Comparison of ENCODE assay signal across 1 cellular context in the genomic region with DNA sequence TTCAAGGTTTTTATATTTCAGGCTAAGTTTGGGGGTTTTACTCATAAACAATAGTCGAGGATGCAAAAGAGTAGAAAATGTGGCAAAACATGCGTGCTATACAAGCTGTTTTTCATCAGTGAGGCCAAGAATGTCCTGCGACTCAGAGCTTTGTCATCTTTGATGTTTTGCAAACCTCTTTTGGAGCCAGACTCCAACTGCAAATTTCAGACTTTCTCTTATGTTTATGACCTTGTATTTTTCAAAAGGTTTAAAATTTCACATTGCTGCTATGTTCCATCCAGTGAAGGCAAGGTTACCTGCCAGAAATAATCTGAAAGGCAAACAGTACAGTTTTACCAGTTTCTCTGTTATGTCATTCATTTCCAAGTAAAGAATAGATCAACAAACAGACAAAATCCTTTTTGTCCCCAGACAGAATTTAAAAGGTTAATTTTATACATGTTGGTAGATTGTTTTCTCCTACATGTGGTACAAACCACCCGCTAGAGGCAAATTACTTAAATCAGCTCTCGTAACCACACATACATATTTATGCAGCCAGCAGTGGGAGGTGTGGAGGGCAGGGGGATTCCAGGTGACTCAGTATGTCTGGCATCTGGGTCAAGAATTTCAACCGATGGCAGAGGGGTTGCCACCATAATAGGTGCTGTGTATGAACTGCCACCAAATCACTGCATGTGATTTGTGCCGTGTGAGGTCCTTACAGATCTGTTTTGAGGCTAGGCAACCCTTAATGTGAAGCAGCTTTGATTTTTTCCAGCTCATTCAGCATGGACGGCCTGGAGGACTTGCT.
TF ChIP-seq lines count a peak whose summit lies in the region.

No MANE protein-coding gene starts in this region.

TF ChIP-seq in HepG2, 621 proteins besides CTCF, POLR2A, EP300 and RAD21 (continued from another document and continues in another):
- TF ChIP-seq ARID5B (CRISPR knock-in tag; IDR thresholded peaks at IDR 0.05) (peak; percentile 86), NCOA2 (CRISPR knock-in tag; IDR thresholded peaks at IDR 0.05) (peak; percentile 90), KAT8 (CRISPR knock-in tag; IDR thresholded peaks at IDR 0.05) (peak; percentile 69; the same call in 1 of the 2 replicates), PAXIP1 (CRISPR knock-in tag; conservative IDR thresholded peaks at IDR 0.05) (peak; percentile 92), ZNF326 (CRISPR knock-in tag; IDR thresholded peaks at IDR 0.05; ENCODE audit: borderline replicate concordance) (no peak), NR2F6 (IDR thresholded peaks at IDR 0.05) (peak; percentile 55; the same call in 1 of the 2 replicates), NR2F6 (CRISPR knock-in tag; IDR thresholded peaks at IDR 0.05) (peak; percentile 14; the same call in 1 of the 2 replicates), TEAD3 (CRISPR knock-in tag; optimal IDR thresholded peaks at IDR 0.05; ENCODE audit: borderline replicate concordance) (peak; percentile 89), ZNF7 (CRISPR knock-in tag; IDR thresholded peaks at IDR 0.05) (peak; percentile 59; the same call in 1 of the 2 replicates), CEBPG (CRISPR knock-in tag; IDR thresholded peaks at IDR 0.05) (peak; percentile 34; the same call in 1 of the 2 replicates), FOXO1 (CRISPR knock-in tag; IDR thresholded peaks at IDR 0.05) (peak; percentile 51; the same call in 1 of the 2 replicates), ZEB1 (IDR thresholded peaks at IDR 0.05; ENCODE audit: insufficient replicate concordance, low read depth) (peak; percentile 34), ETS1 (CRISPR knock-in tag; IDR thresholded peaks at IDR 0.05) (no peak), DPF2 (CRISPR knock-in tag; IDR thresholded peaks at IDR 0.05; ENCODE audit: borderline replicate concordance, low read depth) (peak; percentile 57; the same call in 1 of the 2 replicates), SMAD3 (CRISPR knock-in tag; IDR thresholded peaks at IDR 0.05) (peak; percentile 50), KDM4B (CRISPR knock-in tag; IDR thresholded peaks at IDR 0.05) (no peak), FOXA3 (CRISPR knock-in tag; IDR thresholded peaks at IDR 0.05) (peak; percentile 65), FOXP1 (IDR thresholded peaks at IDR 0.05) (no peak), FOXP1 (CRISPR knock-in tag; IDR thresholded peaks at IDR 0.05) (0 out of 2 replicates have a peak, but pooled peaks have one; percentile 21), KDM6A (CRISPR knock-in tag; IDR thresholded peaks at IDR 0.05; ENCODE audit: low read depth) (0 out of 2 replicates have a peak, but pooled peaks have one; percentile 41), RAD51 (IDR thresholded peaks at IDR 0.05; ENCODE audit: borderline replicate concordance) (no peak), SOX5 (CRISPR knock-in tag; IDR thresholded peaks at IDR 0.05; ENCODE audit: borderline replicate concordance) (peak; percentile 67; the same call in 1 of the 2 replicates), ZSCAN31 (CRISPR knock-in tag; IDR thresholded peaks at IDR 0.05; ENCODE audit: low read depth) (no peak), ZNF703 (CRISPR knock-in tag; IDR thresholded peaks at IDR 0.05; ENCODE audit: borderline replicate concordance) (no peak), MEF2D (CRISPR knock-in tag; IDR thresholded peaks at IDR 0.05) (peak; percentile 54; the same call in 1 of the 2 replicates), RORA (CRISPR knock-in tag; IDR thresholded peaks at IDR 0.05) (0 out of 2 replicates have a peak, but pooled peaks have one; percentile 84), CREB1 (IDR thresholded peaks at IDR 0.05) (no peak), CREB1 (CRISPR knock-in tag; IDR thresholded peaks at IDR 0.05) (peak; percentile 47), PHF21A (CRISPR knock-in tag; IDR thresholded peaks at IDR 0.05) (peak; percentile 65; the same call in 1 of the 2 replicates), CREM (IDR thresholded peaks at IDR 0.05) (peak; percentile 69), CREM (CRISPR knock-in tag; IDR thresholded peaks at IDR 0.05) (no peak), JUND (CRISPR knock-in tag; IDR thresholded peaks at IDR 0.05) (peak; percentile 94), GFI1 (CRISPR knock-in tag; IDR thresholded peaks at IDR 0.05; ENCODE audit: borderline replicate concordance) (peak; percentile 98), TBX2 (CRISPR knock-in tag; IDR thresholded peaks at IDR 0.05; ENCODE audit: borderline replicate concordance) (peak; percentile 81), ZNF75D (CRISPR knock-in tag; IDR thresholded peaks at IDR 0.05; ENCODE audit: borderline replicate concordance) (no peak)
- TF ChIP-seq, protein P1, sequence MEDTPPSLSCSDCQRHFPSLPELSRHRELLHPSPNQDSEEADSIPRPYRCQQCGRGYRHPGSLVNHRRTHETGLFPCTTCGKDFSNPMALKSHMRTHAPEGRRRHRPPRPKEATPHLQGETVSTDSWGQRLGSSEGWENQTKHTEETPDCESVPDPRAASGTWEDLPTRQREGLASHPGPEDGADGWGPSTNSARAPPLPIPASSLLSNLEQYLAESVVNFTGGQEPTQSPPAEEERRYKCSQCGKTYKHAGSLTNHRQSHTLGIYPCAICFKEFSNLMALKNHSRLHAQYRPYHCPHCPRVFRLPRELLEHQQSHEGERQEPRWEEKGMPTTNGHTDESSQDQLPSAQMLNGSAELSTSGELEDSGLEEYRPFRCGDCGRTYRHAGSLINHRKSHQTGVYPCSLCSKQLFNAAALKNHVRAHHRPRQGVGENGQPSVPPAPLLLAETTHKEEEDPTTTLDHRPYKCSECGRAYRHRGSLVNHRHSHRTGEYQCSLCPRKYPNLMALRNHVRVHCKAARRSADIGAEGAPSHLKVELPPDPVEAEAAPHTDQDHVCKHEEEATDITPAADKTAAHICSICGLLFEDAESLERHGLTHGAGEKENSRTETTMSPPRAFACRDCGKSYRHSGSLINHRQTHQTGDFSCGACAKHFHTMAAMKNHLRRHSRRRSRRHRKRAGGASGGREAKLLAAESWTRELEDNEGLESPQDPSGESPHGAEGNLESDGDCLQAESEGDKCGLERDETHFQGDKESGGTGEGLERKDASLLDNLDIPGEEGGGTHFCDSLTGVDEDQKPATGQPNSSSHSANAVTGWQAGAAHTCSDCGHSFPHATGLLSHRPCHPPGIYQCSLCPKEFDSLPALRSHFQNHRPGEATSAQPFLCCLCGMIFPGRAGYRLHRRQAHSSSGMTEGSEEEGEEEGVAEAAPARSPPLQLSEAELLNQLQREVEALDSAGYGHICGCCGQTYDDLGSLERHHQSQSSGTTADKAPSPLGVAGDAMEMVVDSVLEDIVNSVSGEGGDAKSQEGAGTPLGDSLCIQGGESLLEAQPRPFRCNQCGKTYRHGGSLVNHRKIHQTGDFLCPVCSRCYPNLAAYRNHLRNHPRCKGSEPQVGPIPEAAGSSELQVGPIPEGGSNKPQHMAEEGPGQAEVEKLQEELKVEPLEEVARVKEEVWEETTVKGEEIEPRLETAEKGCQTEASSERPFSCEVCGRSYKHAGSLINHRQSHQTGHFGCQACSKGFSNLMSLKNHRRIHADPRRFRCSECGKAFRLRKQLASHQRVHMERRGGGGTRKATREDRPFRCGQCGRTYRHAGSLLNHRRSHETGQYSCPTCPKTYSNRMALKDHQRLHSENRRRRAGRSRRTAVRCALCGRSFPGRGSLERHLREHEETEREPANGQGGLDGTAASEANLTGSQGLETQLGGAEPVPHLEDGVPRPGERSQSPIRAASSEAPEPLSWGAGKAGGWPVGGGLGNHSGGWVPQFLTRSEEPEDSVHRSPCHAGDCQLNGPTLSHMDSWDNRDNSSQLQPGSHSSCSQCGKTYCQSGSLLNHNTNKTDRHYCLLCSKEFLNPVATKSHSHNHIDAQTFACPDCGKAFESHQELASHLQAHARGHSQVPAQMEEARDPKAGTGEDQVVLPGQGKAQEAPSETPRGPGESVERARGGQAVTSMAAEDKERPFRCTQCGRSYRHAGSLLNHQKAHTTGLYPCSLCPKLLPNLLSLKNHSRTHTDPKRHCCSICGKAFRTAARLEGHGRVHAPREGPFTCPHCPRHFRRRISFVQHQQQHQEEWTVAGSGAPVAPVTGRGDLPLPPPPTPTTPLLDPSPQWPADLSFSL (CRISPR knock-in tag; IDR thresholded peaks at IDR 0.05), result 0 out of 2 replicates have a peak, but pooled peaks have one; percentile 22
- TF ChIP-seq, protein P2, sequence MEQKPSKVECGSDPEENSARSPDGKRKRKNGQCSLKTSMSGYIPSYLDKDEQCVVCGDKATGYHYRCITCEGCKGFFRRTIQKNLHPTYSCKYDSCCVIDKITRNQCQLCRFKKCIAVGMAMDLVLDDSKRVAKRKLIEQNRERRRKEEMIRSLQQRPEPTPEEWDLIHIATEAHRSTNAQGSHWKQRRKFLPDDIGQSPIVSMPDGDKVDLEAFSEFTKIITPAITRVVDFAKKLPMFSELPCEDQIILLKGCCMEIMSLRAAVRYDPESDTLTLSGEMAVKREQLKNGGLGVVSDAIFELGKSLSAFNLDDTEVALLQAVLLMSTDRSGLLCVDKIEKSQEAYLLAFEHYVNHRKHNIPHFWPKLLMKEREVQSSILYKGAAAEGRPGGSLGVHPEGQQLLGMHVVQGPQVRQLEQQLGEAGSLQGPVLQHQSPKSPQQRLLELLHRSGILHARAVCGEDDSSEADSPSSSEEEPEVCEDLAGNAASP (CRISPR knock-in tag; IDR thresholded peaks at IDR 0.05; ENCODE audit: borderline replicate concordance), result peak; percentile 56; the same call in 1 of the 2 replicates
- TF ChIP-seq, protein P3, sequence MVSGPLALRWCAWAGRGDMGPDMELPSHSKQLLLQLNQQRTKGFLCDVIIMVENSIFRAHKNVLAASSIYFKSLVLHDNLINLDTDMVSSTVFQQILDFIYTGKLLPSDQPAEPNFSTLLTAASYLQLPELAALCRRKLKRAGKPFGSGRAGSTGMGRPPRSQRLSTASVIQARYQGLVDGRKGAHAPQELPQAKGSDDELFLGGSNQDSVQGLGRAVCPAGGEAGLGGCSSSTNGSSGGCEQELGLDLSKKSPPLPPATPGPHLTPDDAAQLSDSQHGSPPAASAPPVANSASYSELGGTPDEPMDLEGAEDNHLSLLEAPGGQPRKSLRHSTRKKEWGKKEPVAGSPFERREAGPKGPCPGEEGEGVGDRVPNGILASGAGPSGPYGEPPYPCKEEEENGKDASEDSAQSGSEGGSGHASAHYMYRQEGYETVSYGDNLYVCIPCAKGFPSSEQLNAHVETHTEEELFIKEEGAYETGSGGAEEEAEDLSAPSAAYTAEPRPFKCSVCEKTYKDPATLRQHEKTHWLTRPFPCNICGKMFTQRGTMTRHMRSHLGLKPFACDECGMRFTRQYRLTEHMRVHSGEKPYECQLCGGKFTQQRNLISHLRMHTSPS (CRISPR knock-in tag; IDR thresholded peaks at IDR 0.05; ENCODE audit: low read depth), result peak; percentile 65; the same call in 1 of the 2 replicates
- TF ChIP-seq, protein P4, sequence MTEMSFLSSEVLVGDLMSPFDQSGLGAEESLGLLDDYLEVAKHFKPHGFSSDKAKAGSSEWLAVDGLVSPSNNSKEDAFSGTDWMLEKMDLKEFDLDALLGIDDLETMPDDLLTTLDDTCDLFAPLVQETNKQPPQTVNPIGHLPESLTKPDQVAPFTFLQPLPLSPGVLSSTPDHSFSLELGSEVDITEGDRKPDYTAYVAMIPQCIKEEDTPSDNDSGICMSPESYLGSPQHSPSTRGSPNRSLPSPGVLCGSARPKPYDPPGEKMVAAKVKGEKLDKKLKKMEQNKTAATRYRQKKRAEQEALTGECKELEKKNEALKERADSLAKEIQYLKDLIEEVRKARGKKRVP (CRISPR knock-in tag; IDR thresholded peaks at IDR 0.05), result 0 out of 4 replicates have a peak, but pooled peaks of 1 of the 2 experiments have one; percentile 51
